Comparison of ENCODE assay signal across 11 cellular contexts in the genomic region with DNA sequence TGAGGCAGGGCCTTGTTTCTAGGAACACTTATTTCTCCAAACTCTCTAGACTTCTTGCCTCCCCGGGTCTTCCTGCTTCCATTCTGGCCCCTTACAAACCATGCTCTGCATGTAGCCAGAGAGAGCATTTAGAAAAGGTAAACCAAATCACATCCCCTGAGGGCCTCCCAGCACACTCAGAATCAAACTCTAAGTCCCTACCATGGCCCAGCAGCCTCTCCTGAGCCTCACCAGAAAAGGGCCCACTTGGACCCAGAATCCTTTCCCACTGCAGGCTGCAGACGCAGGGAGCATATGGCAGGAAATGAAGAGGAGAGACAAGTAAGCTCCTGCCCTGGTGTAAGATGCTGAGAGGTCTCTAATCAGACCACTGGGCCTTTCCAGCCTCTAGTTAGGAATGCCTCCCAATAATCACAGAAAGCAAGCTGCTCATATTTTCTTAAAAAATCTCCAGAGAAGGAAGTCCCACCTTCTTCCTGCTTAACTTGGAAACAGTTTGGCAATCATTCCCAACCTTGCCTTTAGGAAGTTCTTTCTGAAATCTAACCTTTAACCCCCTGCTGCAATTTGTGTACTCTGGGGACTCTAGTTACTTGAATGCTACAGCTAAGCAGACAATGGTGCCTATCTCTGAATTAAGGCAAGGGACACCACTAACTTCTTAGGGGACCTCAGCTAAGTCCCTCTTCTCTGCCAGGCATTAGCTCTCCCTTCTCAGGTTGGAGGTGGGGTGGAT. TPM values are rescaled to one million over a fixed set of nuclear protein-coding genes. Genes with fewer than 3 reads are reported as not detected.
DNase-seq lines count a peak whose midpoint lies in the region; ATAC-seq and TF ChIP-seq lines count a peak whose summit lies in the region.
"Had no signal": no experiment of that assay in that cellular context is flagged by ENCODE, and none has a peak within 500 bp of the region (broad histone marks: within the 10 kb centered on the region; RNA-seq: fewer than 3 reads in every experiment).

No MANE protein-coding gene starts in this region.

- H3K36me3 Mint-ChIP-seq in CD4-positive, alpha-beta memory T cell = no peaks in the 10 kb centered on the region

- H3K4me3 ChIP-seq in IMR-90 (ENCODE audit: insufficient read depth, low read depth, low read length) (no peak overlapping the region), coronary artery (peak overlapping the region; percentile 95), mesendoderm (ENCODE audit: low read length) (no peak overlapping the region)
- no peak overlapping the region for H3K4me3 ChIP-seq in CD4-positive, alpha-beta memory T cell (ENCODE audit: low read length in 2 of 2)

- H3K4me1 Mint-ChIP-seq in CD4-positive, alpha-beta memory T cell = peaks cover 9 to 14% (median 12%) of the 10 kb centered on the region in 4 donors

- H3K27me3 ChIP-seq in IMR-90 (ENCODE audit: control insufficient read depth, insufficient read depth, low read length) = no peaks in the 10 kb centered on the region
- no peaks in the 10 kb centered on the region for H3K27me3 ChIP-seq in mesendoderm (ENCODE audit: insufficient read depth, low read length, poor library complexity)
- no peaks in the 10 kb centered on the region for H3K27me3 ChIP-seq in foreskin keratinocyte
- peaks cover 5% of the 10 kb centered on the region for H3K27me3 ChIP-seq in CD4-positive, alpha-beta memory T cell (ENCODE audit: insufficient read depth, low read length)

- peak overlapping the region; percentile 25; the same call in 1 of the 2 replicates for H4K91ac ChIP-seq in IMR-90 (ENCODE audit: insufficient read depth, low read depth, low read length)

- in situ Hi-C loops in IMR-90 (cut with MboI; ENCODE audit: low sequenced_read_pairs) = no loop called here

- peak overlapping the region; percentile 56; the same call in 1 of the 2 replicates for H2AK5ac ChIP-seq in IMR-90 (ENCODE audit: low read depth, low read length)
- H2AK5ac ChIP-seq in mesendoderm (ENCODE audit: low read length) = no peak overlapping the region

- no peak for TF ChIP-seq RAD21 in IMR-90 (IDR thresholded peaks at IDR 0.05; ENCODE audit: low read length)

- no peak for DNase-seq in IMR-90
- DNase-seq in coronary artery (ENCODE audit: low spot score) = no peak
- no peak for DNase-seq in mesendoderm
- DNase-seq in foreskin keratinocyte = no peak
- DNase-seq in erythroblast (lab: John Stamatoyannopoulos, UW) = no peak
- no peak for DNase-seq in CD4-positive, alpha-beta memory T cell
- DNase-seq in nucleus accumbens (lab: John Stamatoyannopoulos, UW) = no peak
- DNase-seq: activated CD4-positive, alpha-beta T cell treated with anti-CD3 and anti-CD28 coated beads, Interleukin-2, amount 50 U/mL, for 48 hours; naive B cell had no signal

- H3K4me2 ChIP-seq in IMR-90 (ENCODE audit: low read depth, low read length) (peak overlapping the region; percentile 66), mesendoderm (ENCODE audit: low read length) (no peak overlapping the region)

- H3K27ac ChIP-seq in IMR-90 (ENCODE audit: insufficient read depth, low read length) (peak overlapping the region; percentile 99), coronary artery (peak overlapping the region; percentile 93 to 97), mesendoderm (ENCODE audit: low read depth, low read length) (peak overlapping the region; percentile 39), temporal lobe (ENCODE audit: low read depth, low read length) (peak overlapping the region; percentile 99), foreskin keratinocyte (no peak overlapping the region)
- no peak overlapping the region for H3K27ac ChIP-seq in CD4-positive, alpha-beta memory T cell (ENCODE audit: low read depth, low read length)

- CTCF ChIA-PET in IMR-90 (lab: Yijun Ruan, JAX) = interaction anchor here (0.8 to 1.1 kb wide), 2 partner anchors 58 to 61 kb away, joined by 3 read pairs; no protein-coding TSS in a partner anchor
- CTCF ChIA-PET in CD4-positive, alpha-beta memory T cell (lab: Charles Lee; ENCODE audit: partially characterized antibody) = interaction anchor here (0.5 kb wide), 1 partner anchor 351 kb away, joined by 3 read pairs; no protein-coding TSS in a partner anchor

- H3K18ac ChIP-seq in IMR-90 (ENCODE audit: low read depth, low read length) (peak overlapping the region; percentile 55; the same call in 1 of the 2 replicates), mesendoderm (ENCODE audit: low read length) (peak overlapping the region; percentile 5)

- H4K5ac ChIP-seq in IMR-90 (ENCODE audit: low read depth, low read length) = peak overlapping the region; percentile 53; the same call in 1 of the 2 replicates
- H4K5ac ChIP-seq in mesendoderm (ENCODE audit: low read length) = peak overlapping the region; percentile 21

- H3K56ac ChIP-seq in IMR-90 (ENCODE audit: extremely low read depth, insufficient read depth, low read length) (peak overlapping the region; percentile 62; the same call in 1 of the 2 replicates), mesendoderm (ENCODE audit: low read length) (peak overlapping the region; percentile 68)

- TF ChIP-seq POLR2A in IMR-90 (IDR thresholded peaks at IDR 0.05; ENCODE audit: low read depth, low read length) (peak; percentile 56), erythroblast (IDR thresholded peaks at IDR 0.05; ENCODE audit: low read length) (no peak)

- peaks cover 13% of the 10 kb centered on the region for H3K9me1 ChIP-seq in IMR-90 (ENCODE audit: insufficient read depth, low read length)

- POLR2A ChIA-PET in IMR-90 (lab: Charles Lee; ENCODE audit: unreplicated experiment) = interaction anchor here (0.7 to 2.1 kb wide), 4 partner anchors 12 to 113 kb away, joined by 3 to 11 read pairs (median 5); no protein-coding TSS in a partner anchor
- POLR2A ChIA-PET in CD4-positive, alpha-beta memory T cell (lab: Charles Lee; ENCODE audit: partially characterized antibody) = no interaction called here

- no peaks in the 10 kb centered on the region for H3K9me3 ChIP-seq in IMR-90 (ENCODE audit: control insufficient read depth, insufficient read depth, low read length)
- H3K9me3 ChIP-seq in CD4-positive, alpha-beta memory T cell (ENCODE audit: control insufficient read depth in 1 of 2, low read length in 2 of 2) = no peaks in the 10 kb centered on the region

- 100% methylated on average over 1 of the region's 2 CpGs; no CpG with 5 or more reads in 1 of the 2 experiments for WGBS in IMR-90 (ENCODE audit: extremely low coverage in 2 of 2, insufficient read length in 1 of 2), 2 experiments
- no CpG with 5 or more reads among the region's 2 CpGs for WGBS in mesendoderm (ENCODE audit: extremely low coverage, insufficient coverage, low lambda C conversion rate)

- intact Hi-C loops in IMR-90 (cut with micrococcal nuclease) = loop anchor here (5.0 kb wide), 1 partner anchor 77 kb away; no protein-coding TSS in a partner anchor
- intact Hi-C loops in CD4-positive, alpha-beta memory T cell (cut with micrococcal nuclease) = loop anchor here (10.0 kb wide), 1 partner anchor 105 kb away; no protein-coding TSS in a partner anchor

- H3K14ac ChIP-seq in IMR-90 (replicated peaks; ENCODE audit: low read depth, low read length) = peak overlapping the region; percentile 62

- no peaks in the 10 kb centered on the region for H3K9me3 Mint-ChIP-seq in CD4-positive, alpha-beta memory T cell
- H3K9me3 Mint-ChIP-seq: IgD-negative memory B cell, naive B cell had no signal

- no peak overlapping the region for H3K4me3 Mint-ChIP-seq in CD4-positive, alpha-beta memory T cell
- H3K4me3 Mint-ChIP-seq: IgD-negative memory B cell, naive B cell had no signal

- no peak overlapping the region for H2BK20ac ChIP-seq in IMR-90 (ENCODE audit: low read depth, low read length)

- H4K8ac ChIP-seq in IMR-90 (ENCODE audit: low read depth in 2 of 2, low read length in 2 of 2) = peak overlapping the region; percentile 40 to 47; a peak in 3 of 4 replicates
- no peak overlapping the region for H4K8ac ChIP-seq in mesendoderm (ENCODE audit: low read depth, low read length)

- peaks cover 6 to 10% of the 10 kb centered on the region in 2 donors for H3K27me3 Mint-ChIP-seq in CD4-positive, alpha-beta memory T cell

- H4K20me1 ChIP-seq in IMR-90 (ENCODE audit: insufficient read depth, low read length) = peaks cover 88% of the 10 kb centered on the region

- peaks cover 61% of the 10 kb centered on the region for H3K79me2 ChIP-seq in mesendoderm (ENCODE audit: control insufficient read depth, insufficient read depth, low read length)

- no peak overlapping the region for H2BK15ac ChIP-seq in IMR-90 (ENCODE audit: low read depth, low read length)
- H2BK15ac ChIP-seq in mesendoderm (replicated peaks; ENCODE audit: low read depth) = no peak overlapping the region

- H2AFZ ChIP-seq in IMR-90 (replicated peaks; ENCODE audit: low read length, poor library complexity) = peak overlapping the region; percentile 24

- peak overlapping the region; percentile 46 for H3K9ac ChIP-seq in IMR-90 (ENCODE audit: low read depth, low read length)
- peak overlapping the region; percentile 24 for H3K9ac ChIP-seq in mesendoderm (ENCODE audit: low read length)

- H3K36me3 ChIP-seq in IMR-90 (ENCODE audit: control insufficient read depth, insufficient read depth, low read length) = peaks cover 72% of the 10 kb centered on the region
- H3K36me3 ChIP-seq in mesendoderm (ENCODE audit: control insufficient read depth, insufficient read depth, low read length) = peaks cover 24% of the 10 kb centered on the region
- no peaks in the 10 kb centered on the region for H3K36me3 ChIP-seq in CD4-positive, alpha-beta memory T cell (ENCODE audit: insufficient read depth, low read length)

- H3K23ac ChIP-seq in IMR-90 (ENCODE audit: low read depth, low read length) (peak overlapping the region; percentile 90), mesendoderm (ENCODE audit: low read length) (peak overlapping the region; percentile 32)

- dilution Hi-C loops in IMR-90 (cut with HindIII; ENCODE audit: low sequenced_read_pairs, unreplicated experiment) = no loop called here

- H3K79me1 ChIP-seq in IMR-90 (ENCODE audit: low read depth in 1 of 2, low read length in 2 of 2) = peaks cover 5 to 63% of the 10 kb centered on the region in 2 experiments; a peak in 3 of 4 replicates
- peaks cover 9% of the 10 kb centered on the region for H3K79me1 ChIP-seq in mesendoderm (ENCODE audit: low read length)

- H3K4ac ChIP-seq in IMR-90 (ENCODE audit: low read depth, low read length) = peak overlapping the region; percentile 59
- H3K4ac ChIP-seq in mesendoderm (ENCODE audit: low read depth, low read length) = no peak overlapping the region

- H2AK9ac ChIP-seq in IMR-90 (replicated peaks; ENCODE audit: low read depth, low read length, poor library complexity) = peak overlapping the region; percentile 78

- BruUV-seq in IMR-90 (replicated peaks; lab: Mats Ljungman, UMichigan) = no TSS peak

- H2BK120ac ChIP-seq in IMR-90 (ENCODE audit: low read depth, low read length) (peak overlapping the region; percentile 20; the same call in 1 of the 2 replicates), mesendoderm (ENCODE audit: low read depth, low read length) (no peak overlapping the region)

- H3K4me1 ChIP-seq in IMR-90 (ENCODE audit: control insufficient read depth, insufficient read depth, low read length) (peaks cover 62% of the 10 kb centered on the region), mesendoderm (ENCODE audit: control insufficient read depth, low read depth, low read length) (peaks cover 19% of the 10 kb centered on the region), foreskin keratinocyte (peaks cover 30% of the 10 kb centered on the region)
- peaks cover 13% of the 10 kb centered on the region for H3K4me1 ChIP-seq in CD4-positive, alpha-beta memory T cell (ENCODE audit: insufficient read depth, low read length)

- ATAC-seq in IMR-90 (ENCODE audit: low read depth) (no peak), foreskin keratinocyte (no peak)

- H3K27ac Mint-ChIP-seq in CD4-positive, alpha-beta memory T cell = peak overlapping the region in 1 of 7 donors; percentile 37
- H3K27ac Mint-ChIP-seq: IgD-negative memory B cell, naive B cell had no signal

- H2BK5ac ChIP-seq in IMR-90 (ENCODE audit: low read depth, low read length, poor library complexity, severe bottlenecking) (peak overlapping the region; percentile 84), mesendoderm (ENCODE audit: low read length) (no peak overlapping the region)

- TF ChIP-seq CTCF in IMR-90 (conservative IDR thresholded peaks at IDR 0.05; ENCODE audit: low read depth, low read length) = no peak
- no peak for TF ChIP-seq CTCF in coronary artery (IDR thresholded peaks at IDR 0.05)
- TF ChIP-seq CTCF in foreskin keratinocyte (conservative IDR thresholded peaks at IDR 0.05) = no peak

RNA-seq across cellular contexts. Expression of a gene that starts 4.2 kb away (rescaled TPM):
- total RNA-seq in IMR-90 (2012; rRNA removed) (162 and 172 TPM in 2 replicates), temporal lobe (46.5 TPM), foreskin keratinocyte (79.5 and 86.7 TPM in 2 replicates)
- polyA plus RNA-seq in IMR-90 (2012; rRNA removed) (176 and 230 TPM in 2 replicates), foreskin keratinocyte (22.1 and 29.6 TPM in 2 replicates)
- 168 and 220 TPM in 2 replicates for polyA plus RNA-seq in IMR-90 (2012; cell fraction: cytosol; rRNA removed)
- polyA plus RNA-seq in IMR-90 (2012; cell fraction: nucleus; rRNA removed; ENCODE audit: low replicate concordance) = 530 and 567 TPM in 2 replicates
- polyA plus RNA-seq in mesendoderm (2013, experiment 1 of 2) = 110 TPM
- polyA plus RNA-seq in mesendoderm (2013, experiment 2 of 2) = 105 TPM
- total RNA-seq in CD4-positive, alpha-beta memory T cell = under 1 TPM in 1 of 2 experiments, not detected in 1; 0.23 TPM
- polyA plus RNA-seq in CD4-positive, alpha-beta memory T cell = under 1 TPM in 1 of 2 donors, not detected in 1; 0.48 TPM
- polyA plus RNA-seq: IgD-negative memory B cell had no signal

Comparison
In these comparisons a context has a peak if more than half of its experiments do, and no peak if none do; other contexts are left out.
1. H3K27ac ChIP-seq: peak in IMR-90 (single experiment), coronary artery (2 of 2), mesendoderm (single experiment) and temporal lobe (single experiment); none in foreskin keratinocyte (single experiment) and CD4-positive, alpha-beta memory T cell (single experiment).
2. RNA of a gene that starts 4.2 kb away (total RNA-seq): 162 to 172 TPM in IMR-90, 79.5 to 86.7 TPM in foreskin keratinocyte and 46.5 TPM in temporal lobe (single experiment); 0.23 TPM in CD4-positive, alpha-beta memory T cell; every median in the first group is over 10 times any median in the second.